8 cellular contexts compared by ENCODE assay signal in the genomic region with DNA sequence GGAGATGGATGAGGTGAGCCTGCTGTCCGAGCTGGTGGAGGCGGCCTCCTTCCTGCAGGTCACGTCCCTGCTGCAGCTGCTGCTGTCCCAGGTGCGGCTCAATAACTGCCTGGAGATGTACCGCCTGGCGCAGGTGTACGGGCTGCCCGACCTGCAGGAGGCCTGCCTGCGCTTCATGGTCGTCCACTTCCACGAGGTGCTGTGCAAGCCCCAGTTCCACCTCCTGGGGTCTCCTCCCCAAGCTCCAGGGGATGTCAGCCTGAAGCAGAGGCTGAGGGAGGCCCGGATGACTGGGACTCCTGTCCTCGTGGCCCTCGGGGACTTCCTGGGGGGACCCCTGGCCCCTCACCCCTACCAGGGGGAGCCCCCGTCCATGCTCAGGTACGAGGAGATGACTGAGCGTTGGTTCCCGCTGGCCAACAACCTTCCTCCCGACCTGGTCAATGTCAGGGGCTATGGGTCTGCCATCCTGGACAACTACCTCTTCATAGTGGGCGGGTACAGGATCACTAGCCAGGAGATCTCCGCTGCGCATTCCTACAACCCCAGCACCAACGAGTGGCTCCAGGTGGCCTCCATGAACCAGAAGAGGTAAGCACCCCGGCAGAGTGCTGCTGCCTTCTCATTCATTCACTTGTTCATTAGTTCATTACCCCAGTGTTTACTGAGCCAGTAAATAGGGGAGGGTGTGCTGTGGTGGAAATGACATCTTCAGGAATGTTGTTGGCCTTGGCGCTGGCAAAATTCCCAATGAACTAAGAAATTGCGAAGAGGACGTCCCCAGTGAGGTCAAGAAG. TPM values are rescaled to one million over a fixed set of nuclear protein-coding genes. Genes with fewer than 3 reads are reported as not detected.
DNase-seq lines count a peak whose midpoint lies in the region; ATAC-seq and TF ChIP-seq lines count a peak whose summit lies in the region.

No MANE protein-coding gene starts in this region.

- peak; percentile 56 for DNase-seq in ELF-1 (ENCODE audit: low read depth, low spot score)
- peak in 3 of 5 donors; percentile 14 to 37 (median 17) for DNase-seq in T-helper 1 cell
- DNase-seq in choroid plexus epithelial cell (ENCODE audit: low read depth), result peak; percentile 50
- no peak for DNase-seq in lower lobe of right lung
- peak in 21 of 49 donors; percentile 3 to 70 (median 48) for DNase-seq in substantia nigra (lab: John Stamatoyannopoulos, UW)
- no peak for DNase-seq in GDM1 (lab: John Stamatoyannopoulos, UW)

- TF ChIP-seq CTCF in choroid plexus epithelial cell (conservative IDR thresholded peaks at IDR 0.05; ENCODE audit: low read depth, low read length) (no peak), lower lobe of right lung (IDR thresholded peaks at IDR 0.05) (no peak)

- H3K9ac ChIP-seq in HUES48 (ENCODE audit: low read depth, low read length), result peak overlapping the region; percentile 94

- ATAC-seq in GM21515 (IDR thresholded peaks at IDR 0.05; ENCODE audit: unreplicated experiment) (peak; percentile 34), lower lobe of right lung (peak; percentile 57 to 62)

- H3K9me3 ChIP-seq in HUES48 (ENCODE audit: control insufficient read depth, insufficient read depth, low read length) (no peaks in the 10 kb centered on the region), lower lobe of right lung (no peaks in the 10 kb centered on the region)

- H3K4me3 ChIP-seq in HUES48 (ENCODE audit: low read depth, low read length) (peak overlapping the region; percentile 84), choroid plexus epithelial cell (ENCODE audit: low read depth, low read length) (peak overlapping the region; percentile 75), lower lobe of right lung (peak overlapping the region; percentile 91)

- intact Hi-C loops in lower lobe of right lung (cut with DNase I), result no loop called here

- H3K27ac ChIP-seq in HUES48 (ENCODE audit: low read depth, low read length), result peak overlapping the region; percentile 86
- H3K27ac ChIP-seq in lower lobe of right lung, result peak overlapping the region; percentile 84
- peak overlapping the region; percentile 94 for H3K27ac ChIP-seq in substantia nigra (ENCODE audit: low read depth, low read length, poor library complexity, severe bottlenecking)

- H3K27me3 ChIP-seq in HUES48 (ENCODE audit: control insufficient read depth, insufficient read depth, low read length), result no peaks in the 10 kb centered on the region
- no peaks in the 10 kb centered on the region for H3K27me3 ChIP-seq in lower lobe of right lung (ENCODE audit: low read depth)

- H3K36me3 ChIP-seq in HUES48 (ENCODE audit: control insufficient read depth, insufficient read depth, low read length) (peaks cover 2% of the 10 kb centered on the region), lower lobe of right lung (peaks cover 4% of the 10 kb centered on the region)

- H3K4me1 ChIP-seq in HUES48 (ENCODE audit: control insufficient read depth, insufficient read depth, low read length), result peaks cover 26% of the 10 kb centered on the region
- peaks cover 26% of the 10 kb centered on the region for H3K4me1 ChIP-seq in lower lobe of right lung

RNA-seq across cellular contexts. Expression of gene MANSC4, which starts 0.8 kb away (rescaled TPM):
- not detected for total RNA-seq in lower lobe of right lung

RNA-seq across cellular contexts. Expression of gene KLHL42, which starts 0.8 kb away (rescaled TPM):
- 19.1 TPM for total RNA-seq in lower lobe of right lung

Comparison
In these comparisons a context has a peak if more than half of its experiments do, and no peak if none do; other contexts are left out.
1. DNase-seq: peak in ELF-1 (single experiment), T-helper 1 cell (3 of 5) and choroid plexus epithelial cell (single experiment); none in lower lobe of right lung (single experiment) and GDM1 (single experiment).
2. Peak in every context shown above with its lines, with median percentiles within 50 percentile points of each other: H3K27ac ChIP-seq and H3K4me3 ChIP-seq.